25 cellular contexts compared by ENCODE assay signal in the genomic region with DNA sequence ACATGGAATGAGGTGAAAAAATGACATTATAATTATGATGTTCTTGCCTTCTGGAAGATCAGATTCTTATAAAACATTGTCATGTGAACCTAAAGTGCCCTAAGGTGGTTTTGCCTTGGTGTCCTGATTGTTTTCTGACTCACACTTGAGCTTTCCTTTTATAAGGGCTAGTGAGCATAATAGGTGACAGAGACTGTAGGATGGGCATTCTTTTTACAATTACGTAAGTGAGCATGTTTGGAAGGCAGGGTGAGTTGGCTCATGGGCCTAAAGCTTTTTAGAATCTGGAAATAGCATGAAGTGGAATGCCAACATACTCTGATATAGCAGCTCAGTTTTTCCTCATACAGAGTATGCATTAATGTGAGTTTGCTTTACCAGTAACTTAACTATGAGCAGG. TPM values are rescaled to one million over a fixed set of nuclear protein-coding genes. Genes with fewer than 3 reads are reported as not detected.
DNase-seq lines count a peak whose midpoint lies in the region; ATAC-seq and TF ChIP-seq lines count a peak whose summit lies in the region.
"Had no signal": no experiment of that assay in that cellular context is flagged by ENCODE, and none has a peak within 500 bp of the region (broad histone marks: within the 10 kb centered on the region; RNA-seq: fewer than 3 reads in every experiment).

No MANE protein-coding gene starts in this region.

- H3K36me3 ChIP-seq in heart right ventricle = peaks cover 0 to 23% (median 0%) of the 10 kb centered on the region in 9 donors
- H3K36me3 ChIP-seq: adrenal gland had no signal

- H3K27me3 Mint-ChIP-seq in activated T-helper 1 cell treated with anti-CD3 and anti-CD28 coated beads, Interleukin-12 subunit alpha, Interleukin-12 subunit beta, Interleukin-2, Interleukin-4 antibody, amounts not matched to agents 30 ng/mL and 10 ng/mL and 1 ng/mL, durations not matched to agents 14 hours and 24 hours and 36 hours (ENCODE audit: insufficient read depth) = no peaks in the 10 kb centered on the region
- H3K27me3 Mint-ChIP-seq in activated T-helper 17 cell treated with anti-CD3 and anti-CD28 coated beads, Interleukin-2, amount 50 U/mL, for 72 hours = no peaks in the 10 kb centered on the region
- H3K27me3 Mint-ChIP-seq: activated CD4-positive, alpha-beta T cell treated with anti-CD3 and anti-CD28 coated beads for 36 hours; activated CD8-positive, alpha-beta memory T cell treated with anti-CD3 and anti-CD28 coated beads, Interleukin-2, amount 10 ng/mL, durations not matched to agents 7 days and 5 days; CD4-positive, alpha-beta T cell; effector memory CD8-positive, alpha-beta T cell had no signal

- no peak overlapping the region for H3K4me3 ChIP-seq in heart right ventricle
- H3K4me3 ChIP-seq: adrenal gland, SK-N-MC, tibial nerve had no signal

- H3K36me3 Mint-ChIP-seq in activated T-helper 1 cell treated with anti-CD3 and anti-CD28 coated beads, Interleukin-12 subunit alpha, Interleukin-12 subunit beta, Interleukin-2, Interleukin-4 antibody, amounts not matched to agents 30 ng/mL and 10 ng/mL and 1 ng/mL, durations not matched to agents 14 hours and 24 hours and 36 hours (ENCODE audit: low read depth) = peaks cover 10% of the 10 kb centered on the region
- peaks cover 12% of the 10 kb centered on the region for H3K36me3 Mint-ChIP-seq in activated T-helper 17 cell treated with anti-CD3 and anti-CD28 coated beads, Interleukin-2, amount 50 U/mL, for 72 hours (ENCODE audit: low read depth)

- no peaks in the 10 kb centered on the region for H3K27me3 ChIP-seq in heart right ventricle
- H3K27me3 ChIP-seq: adrenal gland, tibial nerve had no signal

- peaks cover 5% of the 10 kb centered on the region for H3K4me1 Mint-ChIP-seq in activated T-helper 1 cell treated with anti-CD3 and anti-CD28 coated beads, Interleukin-12 subunit alpha, Interleukin-12 subunit beta, Interleukin-2, Interleukin-4 antibody, amounts not matched to agents 30 ng/mL and 10 ng/mL and 1 ng/mL, durations not matched to agents 14 hours and 24 hours and 36 hours (ENCODE audit: low read depth)
- no peaks in the 10 kb centered on the region for H3K4me1 Mint-ChIP-seq in activated T-helper 17 cell treated with anti-CD3 and anti-CD28 coated beads, Interleukin-2, amount 50 U/mL, for 72 hours
- H3K4me1 Mint-ChIP-seq: activated CD4-positive, alpha-beta T cell treated with anti-CD3 and anti-CD28 coated beads for 36 hours had no signal

- 43 to 52% methylated on average over 1 of the region's 1 CpG for WGBS in heart right ventricle, 2 donors

- ATAC-seq in heart right ventricle = peak in 7 of 8 donors; percentile 64 to 98 (median 84)
- ATAC-seq in activated T-helper 17 cell treated with anti-CD3 and anti-CD28 coated beads, Interleukin-2, amount 50 U/mL, for 72 hours (replicated peaks) = no peak
- ATAC-seq: activated CD4-positive, alpha-beta T cell treated with anti-CD3 and anti-CD28 coated beads for 36 hours; activated CD8-positive, alpha-beta memory T cell treated with anti-CD3 and anti-CD28 coated beads, Interleukin-2, amount 10 ng/mL, durations not matched to agents 7 days and 5 days; effector memory CD8-positive, alpha-beta T cell; left colon; sciatic nerve had no signal

- DNase-seq in A172 (ENCODE audit: low spot score) (peak; percentile 4), HCEC 1CT (peak; percentile 7), astrocyte of the hippocampus (ENCODE audit: low read depth, low spot score) (peak; percentile 29), heart right ventricle (peak in 1 of 2 donors; percentile 12), NOMO-1 (lab: John Stamatoyannopoulos, UW; ENCODE audit: unreplicated experiment in 2 of 2) (no peak), amniotic stem cell (lab: John Stamatoyannopoulos, UW) (no peak)
- DNase-seq in activated T-helper 1 cell treated with anti-CD3 and anti-CD28 coated beads, Interleukin-12 subunit alpha, Interleukin-12 subunit beta, Interleukin-2, Interleukin-4 antibody, amounts not matched to agents 30 ng/mL and 10 ng/mL and 1 ng/mL, durations not matched to agents 14 hours and 24 hours and 36 hours (ENCODE audit: low spot score) = no peak
- DNase-seq: ACHN; activated CD4-positive, alpha-beta T cell treated with anti-CD3 and anti-CD28 coated beads for 36 hours; activated CD8-positive, alpha-beta memory T cell treated with anti-CD3 and anti-CD28 coated beads, Interleukin-2, amount 10 ng/mL, durations not matched to agents 7 days and 5 days; activated effector memory CD4-positive, alpha-beta T cell treated with Interleukin-2 at 50 U/mL for 16 hours; adrenal gland; CD4-positive, alpha-beta T cell; DMS79; effector memory CD8-positive, alpha-beta T cell; GOT3; KG1; left colon; NCI-H526 treated with DMSO at 0.1 percent for 48 hours; OCI-M1; stimulated activated naive CD4-positive, alpha-beta T cell treated with Interleukin-2 at 50 U/mL for 16 hours had no signal

- peak overlapping the region in 6 of 10 donors; percentile 18 to 67 (median 52) for H3K27ac ChIP-seq in heart right ventricle
- H3K27ac ChIP-seq: adrenal gland, SK-N-MC, tibial nerve had no signal

- H3K4me3 Mint-ChIP-seq in activated T-helper 1 cell treated with anti-CD3 and anti-CD28 coated beads, Interleukin-12 subunit alpha, Interleukin-12 subunit beta, Interleukin-2, Interleukin-4 antibody, amounts not matched to agents 30 ng/mL and 10 ng/mL and 1 ng/mL, durations not matched to agents 14 hours and 24 hours and 36 hours = no peak overlapping the region
- no peak overlapping the region for H3K4me3 Mint-ChIP-seq in activated T-helper 17 cell treated with anti-CD3 and anti-CD28 coated beads, Interleukin-2, amount 50 U/mL, for 72 hours
- H3K4me3 Mint-ChIP-seq: activated CD4-positive, alpha-beta T cell treated with anti-CD3 and anti-CD28 coated beads for 36 hours; activated CD8-positive, alpha-beta memory T cell treated with anti-CD3 and anti-CD28 coated beads, Interleukin-2, amount 10 ng/mL, durations not matched to agents 7 days and 5 days; CD4-positive, alpha-beta T cell; effector memory CD8-positive, alpha-beta T cell had no signal

- no peak overlapping the region for H3K27ac Mint-ChIP-seq in activated T-helper 1 cell treated with anti-CD3 and anti-CD28 coated beads, Interleukin-12 subunit alpha, Interleukin-12 subunit beta, Interleukin-2, Interleukin-4 antibody, amounts not matched to agents 30 ng/mL and 10 ng/mL and 1 ng/mL, durations not matched to agents 14 hours and 24 hours and 36 hours
- H3K27ac Mint-ChIP-seq in activated T-helper 17 cell treated with anti-CD3 and anti-CD28 coated beads, Interleukin-2, amount 50 U/mL, for 72 hours = no peak overlapping the region
- H3K27ac Mint-ChIP-seq: activated CD4-positive, alpha-beta T cell treated with anti-CD3 and anti-CD28 coated beads for 36 hours; activated CD8-positive, alpha-beta memory T cell treated with anti-CD3 and anti-CD28 coated beads, Interleukin-2, amount 10 ng/mL, durations not matched to agents 7 days and 5 days; CD4-positive, alpha-beta T cell; effector memory CD8-positive, alpha-beta T cell had no signal

- H3K9me3 Mint-ChIP-seq in activated T-helper 1 cell treated with anti-CD3 and anti-CD28 coated beads, Interleukin-12 subunit alpha, Interleukin-12 subunit beta, Interleukin-2, Interleukin-4 antibody, amounts not matched to agents 30 ng/mL and 10 ng/mL and 1 ng/mL, durations not matched to agents 14 hours and 24 hours and 36 hours = no peaks in the 10 kb centered on the region
- H3K9me3 Mint-ChIP-seq in activated T-helper 17 cell treated with anti-CD3 and anti-CD28 coated beads, Interleukin-2, amount 50 U/mL, for 72 hours = no peaks in the 10 kb centered on the region
- H3K9me3 Mint-ChIP-seq: CD4-positive, alpha-beta T cell; effector memory CD8-positive, alpha-beta T cell had no signal

- TF ChIP-seq CTCF in heart right ventricle (IDR thresholded peaks at IDR 0.05) = no peak

- intact Hi-C loops in heart right ventricle (cut with DNase I) = loop anchor here in 3 of 10 donors (2.0 to 5.0 kb wide), 3 partner anchors 36 to 41 kb away; a partner anchor contains a TSS
- intact Hi-C loops in activated T-helper 1 cell treated with anti-CD3 and anti-CD28 coated beads, Interleukin-12 subunit alpha, Interleukin-12 subunit beta, Interleukin-2, Interleukin-4 antibody, amounts not matched to agents 30 ng/mL and 10 ng/mL and 1 ng/mL, durations not matched to agents 14 hours and 24 hours and 36 hours (cut with micrococcal nuclease) = no loop called here

- H3K4me1 ChIP-seq in heart right ventricle = peaks cover 0 to 47% (median 18%) of the 10 kb centered on the region in 9 donors
- H3K4me1 ChIP-seq: adrenal gland, tibial nerve had no signal

- peaks cover 0 to 9% (median 0%) of the 10 kb centered on the region in 11 donors for H3K9me3 ChIP-seq in heart right ventricle
- H3K9me3 ChIP-seq: adrenal gland had no signal

RNA-seq across cellular contexts. Expression of a gene that starts 41.2 kb away (rescaled TPM):
- 9.2 and 11.7 TPM in 2 replicates for total RNA-seq in A172 (2014; rRNA removed; shearing (Covaris generic))
- 10 to 100 TPM; 15.9 to 39.2 (median 28.7) TPM for total RNA-seq in heart right ventricle
- 1 to 10 TPM; 8.0 to 8.7 TPM for polyA plus RNA-seq in heart right ventricle
- 6.5 and 6.8 TPM in 2 replicates for total RNA-seq in activated T-helper 1 cell treated with anti-CD3 and anti-CD28 coated beads, Interleukin-12 subunit alpha, Interleukin-12 subunit beta, Interleukin-2, Interleukin-4 antibody, amounts not matched to agents 30 ng/mL and 10 ng/mL and 1 ng/mL, durations not matched to agents 14 hours and 24 hours and 36 hours
- total RNA-seq in activated T-helper 17 cell treated with anti-CD3 and anti-CD28 coated beads, Interleukin-2, amount 50 U/mL, for 72 hours = 10 to 100 TPM; 15.3 to 26.7 TPM

Comparison
In these comparisons a context has a peak if more than half of its experiments do, and no peak if none do; other contexts are left out.
1. DNase-seq: peak in A172 (single experiment), HCEC 1CT (single experiment) and astrocyte of the hippocampus (single experiment); none in activated T-helper 1 cell treated with anti-CD3 and anti-CD28 coated beads, Interleukin-12 subunit alpha, Interleukin-12 subunit beta, Interleukin-2, Interleukin-4 antibody, amounts not matched to agents 30 ng/mL and 10 ng/mL and 1 ng/mL, durations not matched to agents 14 hours and 24 hours and 36 hours (single experiment), NOMO-1 (0 of 2) and amniotic stem cell (single experiment).